24 cellular contexts compared by ENCODE assay signal in genomic region chr5:177220576-177220975, GRCh38.
"Had no signal": no experiment of that assay in that cellular context is flagged by ENCODE, and none has a peak within 500 bp of the region (broad histone marks: within the 10 kb centered on the region; RNA-seq: fewer than 3 reads in every experiment).

No MANE protein-coding gene starts in this region.

- H3K27ac Mint-ChIP-seq: activated CD4-positive, alpha-beta memory T cell treated with anti-CD3 and anti-CD28 coated beads, Interleukin-2, amount 10 ng/mL, durations not matched to agents 7 days and 5 days; activated CD4-positive, alpha-beta T cell treated with anti-CD3 and anti-CD28 coated beads, Interleukin-2, amount 10 ng/mL, durations not matched to agents 24 days and 14 days; activated naive CD8-positive, alpha-beta T cell treated with anti-CD3 and anti-CD28 coated beads, Interleukin-2, amount 50 U/mL, for 24 hours had no signal

- ATAC-seq: activated CD4-positive, CD25-positive, alpha-beta regulatory T cell treated with anti-CD3 and anti-CD28 coated beads, Interleukin-2, amount 50 U/mL, for 24 hours; activated naive CD8-positive, alpha-beta T cell treated with anti-CD3 and anti-CD28 coated beads, Interleukin-2, amount 50 U/mL, for 24 hours; activated T-cell treated with anti-CD3 and anti-CD28 coated beads, Interleukin-2, amount 50 U/mL, for 72 hours; pancreas; psoas muscle had no signal

- H3K4me3 ChIP-seq: cardiac muscle cell, hepatocyte, left ventricle myocardium inferior, pancreas, psoas muscle, right atrium auricular region, vagina had no signal

- FAIRE-seq: endometrium, frontal cortex, pancreas had no signal

- H3K9me3 ChIP-seq: left ventricle myocardium inferior, neutrophil, pancreas, psoas muscle, right atrium auricular region, vagina had no signal

- H3K4me3 Mint-ChIP-seq: activated CD4-positive, alpha-beta memory T cell treated with anti-CD3 and anti-CD28 coated beads, Interleukin-2, amount 10 ng/mL, durations not matched to agents 7 days and 5 days; activated CD4-positive, alpha-beta T cell treated with anti-CD3 and anti-CD28 coated beads, Interleukin-2, amount 10 ng/mL, durations not matched to agents 24 days and 14 days; activated naive CD4-positive, alpha-beta T cell treated with anti-CD3 and anti-CD28 coated beads, Interleukin-2, amount 10 ng/mL, durations not matched to agents 7 days and 5 days; activated naive CD8-positive, alpha-beta T cell treated with anti-CD3 and anti-CD28 coated beads, Interleukin-2, amount 50 U/mL, for 24 hours; activated T-cell treated with anti-CD3 and anti-CD28 coated beads, Interleukin-2, amount 50 U/mL, for 72 hours; immature natural killer cell; nephron had no signal

- H3K36me3 ChIP-seq: cardiac muscle cell, pancreas, vagina had no signal

- H3K9me3 Mint-ChIP-seq: activated CD4-positive, alpha-beta memory T cell treated with anti-CD3 and anti-CD28 coated beads, Interleukin-2, amount 10 ng/mL, durations not matched to agents 7 days and 5 days; activated CD4-positive, alpha-beta T cell treated with anti-CD3 and anti-CD28 coated beads, Interleukin-2, amount 10 ng/mL, durations not matched to agents 24 days and 14 days; activated naive CD4-positive, alpha-beta T cell treated with anti-CD3 and anti-CD28 coated beads, Interleukin-2, amount 10 ng/mL, durations not matched to agents 7 days and 5 days; activated naive CD8-positive, alpha-beta T cell treated with anti-CD3 and anti-CD28 coated beads, Interleukin-2, amount 50 U/mL, for 24 hours; activated T-cell treated with anti-CD3 and anti-CD28 coated beads, Interleukin-2, amount 50 U/mL, for 72 hours; immature natural killer cell; nephron had no signal

- H3K27me3 ChIP-seq: cardiac muscle cell, hepatocyte, neutrophil, pancreas, right atrium auricular region, vagina had no signal

- DNase-seq: activated CD4-positive, alpha-beta memory T cell treated with anti-CD3 and anti-CD28 coated beads, Interleukin-2, amount 10 ng/mL, durations not matched to agents 7 days and 5 days; activated CD4-positive, alpha-beta T cell treated with anti-CD3 and anti-CD28 coated beads, Interleukin-2, amount 10 ng/mL, durations not matched to agents 24 days and 14 days; activated effector memory CD4-positive, alpha-beta T cell treated with Interleukin-2 at 50 U/mL for 16 hours; activated naive CD4-positive, alpha-beta T cell treated with anti-CD3 and anti-CD28 coated beads, Interleukin-2, amount 10 ng/mL, durations not matched to agents 7 days and 5 days; activated naive CD8-positive, alpha-beta T cell treated with anti-CD3 and anti-CD28 coated beads, Interleukin-2, amount 50 U/mL, for 24 hours; activated T-cell treated with anti-CD3 and anti-CD28 coated beads, Interleukin-2, amount 50 U/mL, for 72 hours; glutamatergic neuron; immature natural killer cell; kidney glomerular epithelial cell; left ventricle myocardium inferior; pancreas; psoas muscle; stimulated activated CD4-positive, alpha-beta T cell treated with anti-CD3 and anti-CD28 coated beads, Interleukin-4, amount 100 ng/mL, for 4 hours; trophoblast cell had no signal

- H3K4me1 ChIP-seq: right atrium auricular region had no signal

- H3K27me3 Mint-ChIP-seq: activated CD4-positive, alpha-beta memory T cell treated with anti-CD3 and anti-CD28 coated beads, Interleukin-2, amount 10 ng/mL, durations not matched to agents 7 days and 5 days; activated CD4-positive, alpha-beta T cell treated with anti-CD3 and anti-CD28 coated beads, Interleukin-2, amount 10 ng/mL, durations not matched to agents 24 days and 14 days; activated naive CD4-positive, alpha-beta T cell treated with anti-CD3 and anti-CD28 coated beads, Interleukin-2, amount 10 ng/mL, durations not matched to agents 7 days and 5 days; activated naive CD8-positive, alpha-beta T cell treated with anti-CD3 and anti-CD28 coated beads, Interleukin-2, amount 50 U/mL, for 24 hours had no signal

- H3K27ac ChIP-seq: cardiac muscle cell, hepatocyte, left ventricle myocardium inferior, neutrophil, pancreas, psoas muscle, right atrium auricular region, vagina, VCaP had no signal
